8 cellular contexts compared by ENCODE assay signal in genomic region chr16:31458073-31458834, GRCh38.
DNase-seq lines count a peak whose midpoint lies in the region; ATAC-seq lines count a peak whose summit lies in the region.

No MANE protein-coding gene starts in this region.

- peak; percentile 4 for ATAC-seq in HG03378 (IDR thresholded peaks at IDR 0.05; ENCODE audit: unreplicated experiment)
- peak; percentile 3 for ATAC-seq in activated naive CD8-positive, alpha-beta T cell treated with anti-CD3 and anti-CD28 coated beads, Interleukin-2, amount 50 U/mL, for 24 hours

- H3K36me3 Mint-ChIP-seq in activated naive CD8-positive, alpha-beta T cell treated with anti-CD3 and anti-CD28 coated beads, Interleukin-2, amount 50 U/mL, for 24 hours (ENCODE audit: low read depth): peaks cover 25% of the 10 kb centered on the region

- H3K9me3 Mint-ChIP-seq in activated naive CD8-positive, alpha-beta T cell treated with anti-CD3 and anti-CD28 coated beads, Interleukin-2, amount 50 U/mL, for 24 hours: no peaks in the 10 kb centered on the region

- peaks cover 53% of the 10 kb centered on the region for H3K4me1 Mint-ChIP-seq in activated naive CD8-positive, alpha-beta T cell treated with anti-CD3 and anti-CD28 coated beads, Interleukin-2, amount 50 U/mL, for 24 hours

- peak overlapping the region; percentile 79 for H3K4me3 ChIP-seq in skeletal muscle cell (ENCODE audit: low read depth, low read length)

- H3K4me3 Mint-ChIP-seq in activated naive CD8-positive, alpha-beta T cell treated with anti-CD3 and anti-CD28 coated beads, Interleukin-2, amount 50 U/mL, for 24 hours: peak overlapping the region; percentile 91

- peak; percentile 27 to 57 for DNase-seq in NCI-H524 (lab: John Stamatoyannopoulos, UW)
- no peak for DNase-seq in NCI-H524 treated with DMSO at 0.1 percent for 48 hours (lab: John Stamatoyannopoulos, UW)
- DNase-seq in SIG-M5 (lab: John Stamatoyannopoulos, UW): peak; percentile 11
- peak; percentile 57 for DNase-seq in activated naive CD8-positive, alpha-beta T cell treated with anti-CD3 and anti-CD28 coated beads, Interleukin-2, amount 50 U/mL, for 24 hours
- DNase-seq in hepatic stellate cell (ENCODE audit: low spot score): peak; percentile 69
- DNase-seq in skeletal muscle cell (ENCODE audit: low read depth): no peak
- no peak for DNase-seq in NCI-H2081 treated with DMSO at 0.1 percent for 48 hours (lab: John Stamatoyannopoulos, UW)

- H3K27ac Mint-ChIP-seq in activated naive CD8-positive, alpha-beta T cell treated with anti-CD3 and anti-CD28 coated beads, Interleukin-2, amount 50 U/mL, for 24 hours: peak overlapping the region; percentile 93

- no peaks in the 10 kb centered on the region for H3K27me3 Mint-ChIP-seq in activated naive CD8-positive, alpha-beta T cell treated with anti-CD3 and anti-CD28 coated beads, Interleukin-2, amount 50 U/mL, for 24 hours

Comparison
In these comparisons a context has a peak if more than half of its experiments do, and no peak if none do; other contexts are left out.
1. DNase-seq: peak in NCI-H524 (2 of 2), SIG-M5 (single experiment), activated naive CD8-positive, alpha-beta T cell treated with anti-CD3 and anti-CD28 coated beads, Interleukin-2, amount 50 U/mL, for 24 hours (single experiment) and hepatic stellate cell (single experiment); none in NCI-H524 treated with DMSO at 0.1 percent for 48 hours (single experiment), skeletal muscle cell (single experiment) and NCI-H2081 treated with DMSO at 0.1 percent for 48 hours (single experiment).